ENCODE assay signal across 1 cellular context in the genomic region with DNA sequence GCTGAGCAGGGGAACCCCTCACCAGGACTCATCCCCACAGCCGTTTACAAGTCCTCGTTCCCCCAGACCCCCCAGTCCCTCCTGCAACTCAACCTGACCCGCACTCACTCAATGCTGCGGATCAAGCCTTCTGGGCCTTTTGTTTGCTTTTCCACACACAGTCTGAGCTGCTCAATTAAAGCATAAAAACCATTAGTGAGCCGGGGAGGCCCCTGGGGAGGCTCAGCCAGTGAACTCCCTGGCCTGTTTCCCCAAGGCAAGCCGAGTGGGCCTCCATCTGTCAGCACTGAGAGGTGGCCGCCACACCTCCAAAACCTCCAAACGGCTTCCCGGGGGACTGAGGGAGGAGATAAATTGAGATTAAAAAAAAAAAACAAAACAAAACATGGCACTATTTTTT.
TF ChIP-seq lines count a peak whose summit lies in the region.

No MANE protein-coding gene starts in this region.

TF ChIP-seq in HepG2, 621 proteins besides CTCF, POLR2A, EP300 and RAD21:
- TF ChIP-seq, protein P1, sequence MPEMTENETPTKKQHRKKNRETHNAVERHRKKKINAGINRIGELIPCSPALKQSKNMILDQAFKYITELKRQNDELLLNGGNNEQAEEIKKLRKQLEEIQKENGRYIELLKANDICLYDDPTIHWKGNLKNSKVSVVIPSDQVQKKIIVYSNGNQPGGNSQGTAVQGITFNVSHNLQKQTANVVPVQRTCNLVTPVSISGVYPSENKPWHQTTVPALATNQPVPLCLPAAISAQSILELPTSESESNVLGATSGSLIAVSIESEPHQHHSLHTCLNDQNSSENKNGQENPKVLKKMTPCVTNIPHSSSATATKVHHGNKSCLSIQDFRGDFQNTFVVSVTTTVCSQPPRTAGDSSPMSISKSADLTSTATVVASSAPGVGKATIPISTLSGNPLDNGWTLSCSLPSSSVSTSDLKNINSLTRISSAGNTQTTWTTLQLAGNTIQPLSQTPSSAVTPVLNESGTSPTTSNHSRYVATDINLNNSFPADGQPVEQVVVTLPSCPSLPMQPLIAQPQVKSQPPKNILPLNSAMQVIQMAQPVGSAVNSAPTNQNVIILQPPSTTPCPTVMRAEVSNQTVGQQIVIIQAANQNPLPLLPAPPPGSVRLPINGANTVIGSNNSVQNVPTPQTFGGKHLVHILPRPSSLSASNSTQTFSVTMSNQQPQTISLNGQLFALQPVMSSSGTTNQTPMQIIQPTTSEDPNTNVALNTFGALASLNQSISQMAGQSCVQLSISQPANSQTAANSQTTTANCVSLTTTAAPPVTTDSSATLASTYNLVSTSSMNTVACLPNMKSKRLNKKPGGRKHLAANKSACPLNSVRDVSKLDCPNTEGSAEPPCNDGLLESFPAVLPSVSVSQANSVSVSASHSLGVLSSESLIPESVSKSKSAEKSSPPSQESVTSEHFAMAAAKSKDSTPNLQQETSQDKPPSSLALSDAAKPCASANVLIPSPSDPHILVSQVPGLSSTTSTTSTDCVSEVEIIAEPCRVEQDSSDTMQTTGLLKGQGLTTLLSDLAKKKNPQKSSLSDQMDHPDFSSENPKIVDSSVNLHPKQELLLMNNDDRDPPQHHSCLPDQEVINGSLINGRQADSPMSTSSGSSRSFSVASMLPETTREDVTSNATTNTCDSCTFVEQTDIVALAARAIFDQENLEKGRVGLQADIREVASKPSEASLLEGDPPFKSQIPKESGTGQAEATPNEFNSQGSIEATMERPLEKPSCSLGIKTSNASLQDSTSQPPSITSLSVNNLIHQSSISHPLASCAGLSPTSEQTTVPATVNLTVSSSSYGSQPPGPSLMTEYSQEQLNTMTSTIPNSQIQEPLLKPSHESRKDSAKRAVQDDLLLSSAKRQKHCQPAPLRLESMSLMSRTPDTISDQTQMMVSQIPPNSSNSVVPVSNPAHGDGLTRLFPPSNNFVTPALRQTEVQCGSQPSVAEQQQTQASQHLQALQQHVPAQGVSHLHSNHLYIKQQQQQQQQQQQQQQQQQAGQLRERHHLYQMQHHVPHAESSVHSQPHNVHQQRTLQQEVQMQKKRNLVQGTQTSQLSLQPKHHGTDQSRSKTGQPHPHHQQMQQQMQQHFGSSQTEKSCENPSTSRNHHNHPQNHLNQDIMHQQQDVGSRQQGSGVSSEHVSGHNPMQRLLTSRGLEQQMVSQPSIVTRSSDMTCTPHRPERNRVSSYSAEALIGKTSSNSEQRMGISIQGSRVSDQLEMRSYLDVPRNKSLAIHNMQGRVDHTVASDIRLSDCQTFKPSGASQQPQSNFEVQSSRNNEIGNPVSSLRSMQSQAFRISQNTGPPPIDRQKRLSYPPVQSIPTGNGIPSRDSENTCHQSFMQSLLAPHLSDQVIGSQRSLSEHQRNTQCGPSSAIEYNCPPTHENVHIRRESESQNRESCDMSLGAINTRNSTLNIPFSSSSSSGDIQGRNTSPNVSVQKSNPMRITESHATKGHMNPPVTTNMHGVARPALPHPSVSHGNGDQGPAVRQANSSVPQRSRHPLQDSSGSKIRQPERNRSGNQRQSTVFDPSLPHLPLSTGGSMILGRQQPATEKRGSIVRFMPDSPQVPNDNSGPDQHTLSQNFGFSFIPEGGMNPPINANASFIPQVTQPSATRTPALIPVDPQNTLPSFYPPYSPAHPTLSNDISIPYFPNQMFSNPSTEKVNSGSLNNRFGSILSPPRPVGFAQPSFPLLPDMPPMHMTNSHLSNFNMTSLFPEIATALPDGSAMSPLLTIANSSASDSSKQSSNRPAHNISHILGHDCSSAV (CRISPR knock-in tag; IDR thresholded peaks at IDR 0.05; ENCODE audit: borderline replicate concordance), result no peak
- TF ChIP-seq EED (CRISPR knock-in tag; IDR thresholded peaks at IDR 0.05) (no peak), DMAP1 (CRISPR knock-in tag; IDR thresholded peaks at IDR 0.05) (no peak), ELF4 (CRISPR knock-in tag; IDR thresholded peaks at IDR 0.05; ENCODE audit: borderline replicate concordance) (no peak)
- TF ChIP-seq, protein P2, sequence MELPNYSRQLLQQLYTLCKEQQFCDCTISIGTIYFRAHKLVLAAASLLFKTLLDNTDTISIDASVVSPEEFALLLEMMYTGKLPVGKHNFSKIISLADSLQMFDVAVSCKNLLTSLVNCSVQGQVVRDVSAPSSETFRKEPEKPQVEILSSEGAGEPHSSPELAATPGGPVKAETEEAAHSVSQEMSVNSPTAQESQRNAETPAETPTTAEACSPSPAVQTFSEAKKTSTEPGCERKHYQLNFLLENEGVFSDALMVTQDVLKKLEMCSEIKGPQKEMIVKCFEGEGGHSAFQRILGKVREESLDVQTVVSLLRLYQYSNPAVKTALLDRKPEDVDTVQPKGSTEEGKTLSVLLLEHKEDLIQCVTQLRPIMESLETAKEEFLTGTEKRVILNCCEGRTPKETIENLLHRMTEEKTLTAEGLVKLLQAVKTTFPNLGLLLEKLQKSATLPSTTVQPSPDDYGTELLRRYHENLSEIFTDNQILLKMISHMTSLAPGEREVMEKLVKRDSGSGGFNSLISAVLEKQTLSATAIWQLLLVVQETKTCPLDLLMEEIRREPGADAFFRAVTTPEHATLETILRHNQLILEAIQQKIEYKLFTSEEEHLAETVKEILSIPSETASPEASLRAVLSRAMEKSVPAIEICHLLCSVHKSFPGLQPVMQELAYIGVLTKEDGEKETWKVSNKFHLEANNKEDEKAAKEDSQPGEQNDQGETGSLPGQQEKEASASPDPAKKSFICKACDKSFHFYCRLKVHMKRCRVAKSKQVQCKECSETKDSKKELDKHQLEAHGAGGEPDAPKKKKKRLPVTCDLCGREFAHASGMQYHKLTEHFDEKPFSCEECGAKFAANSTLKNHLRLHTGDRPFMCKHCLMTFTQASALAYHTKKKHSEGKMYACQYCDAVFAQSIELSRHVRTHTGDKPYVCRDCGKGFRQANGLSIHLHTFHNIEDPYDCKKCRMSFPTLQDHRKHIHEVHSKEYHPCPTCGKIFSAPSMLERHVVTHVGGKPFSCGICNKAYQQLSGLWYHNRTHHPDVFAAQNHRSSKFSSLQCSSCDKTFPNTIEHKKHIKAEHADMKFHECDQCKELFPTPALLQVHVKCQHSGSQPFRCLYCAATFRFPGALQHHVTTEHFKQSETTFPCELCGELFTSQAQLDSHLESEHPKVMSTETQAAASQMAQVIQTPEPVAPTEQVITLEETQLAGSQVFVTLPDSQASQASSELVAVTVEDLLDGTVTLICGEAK (IDR thresholded peaks at IDR 0.05), result no peak
- TF ChIP-seq, protein P2 (CRISPR knock-in tag; IDR thresholded peaks at IDR 0.05), result no peak
TF ChIP-seq in HepG2: peak in this region for 0.
